1 cellular context compared by ENCODE assay signal in the genomic region with DNA sequence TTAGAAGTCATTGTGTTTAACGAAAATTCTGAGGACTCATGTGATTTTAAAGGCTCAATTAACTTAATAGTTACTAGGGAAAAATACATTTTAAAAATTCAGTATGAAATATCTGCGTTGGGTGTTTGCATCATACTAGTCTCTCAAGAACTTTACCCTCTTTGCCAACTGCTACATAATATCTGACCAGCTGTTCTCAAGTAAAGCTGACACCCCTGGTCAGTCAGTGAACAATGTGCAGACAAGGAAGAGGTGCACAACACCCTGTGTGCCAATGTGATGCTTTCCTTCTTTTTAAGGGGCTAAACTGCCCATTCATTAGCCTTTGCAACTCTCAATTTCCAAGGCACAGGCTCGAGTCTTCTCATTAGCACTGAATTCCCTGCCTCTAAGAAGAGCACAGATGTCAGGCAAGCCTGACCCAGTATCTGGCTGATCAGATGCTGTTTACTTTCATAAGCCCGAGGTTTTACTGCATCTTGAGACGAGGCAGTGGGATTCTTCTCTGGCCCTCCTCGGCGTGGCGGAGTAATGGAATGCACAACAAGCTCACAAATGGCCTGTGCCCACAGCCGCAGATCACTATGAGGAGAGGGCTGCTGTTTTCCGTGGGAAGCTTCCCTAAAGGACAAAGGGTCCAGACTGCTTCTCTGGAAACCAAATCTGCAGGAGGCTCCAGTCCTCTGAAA.
TF ChIP-seq lines count a peak whose summit lies in the region.

No MANE protein-coding gene starts in this region.

TF ChIP-seq in H1, 55 proteins besides CTCF, POLR2A, EP300 and RAD21:
- TF ChIP-seq GTF2F1 (IDR thresholded peaks at IDR 0.05; ENCODE audit: borderline replicate concordance, low read depth, low read length), result no peak
- TF ChIP-seq POU5F1 (IDR thresholded peaks at IDR 0.05; ENCODE audit: low read depth, low read length), result no peak
- TF ChIP-seq JUN (IDR thresholded peaks at IDR 0.05; ENCODE audit: low read depth, low read length), result no peak
- TF ChIP-seq KDM1A (IDR thresholded peaks at IDR 0.05; ENCODE audit: borderline replicate concordance, low read length), result no peak
- TF ChIP-seq JUND (IDR thresholded peaks at IDR 0.05; ENCODE audit: low read length), result no peak
- TF ChIP-seq BCL11A (IDR thresholded peaks at IDR 0.05; ENCODE audit: low read depth in 2 of 2, low read length in 2 of 2), result no peak
- TF ChIP-seq, protein P1, sequence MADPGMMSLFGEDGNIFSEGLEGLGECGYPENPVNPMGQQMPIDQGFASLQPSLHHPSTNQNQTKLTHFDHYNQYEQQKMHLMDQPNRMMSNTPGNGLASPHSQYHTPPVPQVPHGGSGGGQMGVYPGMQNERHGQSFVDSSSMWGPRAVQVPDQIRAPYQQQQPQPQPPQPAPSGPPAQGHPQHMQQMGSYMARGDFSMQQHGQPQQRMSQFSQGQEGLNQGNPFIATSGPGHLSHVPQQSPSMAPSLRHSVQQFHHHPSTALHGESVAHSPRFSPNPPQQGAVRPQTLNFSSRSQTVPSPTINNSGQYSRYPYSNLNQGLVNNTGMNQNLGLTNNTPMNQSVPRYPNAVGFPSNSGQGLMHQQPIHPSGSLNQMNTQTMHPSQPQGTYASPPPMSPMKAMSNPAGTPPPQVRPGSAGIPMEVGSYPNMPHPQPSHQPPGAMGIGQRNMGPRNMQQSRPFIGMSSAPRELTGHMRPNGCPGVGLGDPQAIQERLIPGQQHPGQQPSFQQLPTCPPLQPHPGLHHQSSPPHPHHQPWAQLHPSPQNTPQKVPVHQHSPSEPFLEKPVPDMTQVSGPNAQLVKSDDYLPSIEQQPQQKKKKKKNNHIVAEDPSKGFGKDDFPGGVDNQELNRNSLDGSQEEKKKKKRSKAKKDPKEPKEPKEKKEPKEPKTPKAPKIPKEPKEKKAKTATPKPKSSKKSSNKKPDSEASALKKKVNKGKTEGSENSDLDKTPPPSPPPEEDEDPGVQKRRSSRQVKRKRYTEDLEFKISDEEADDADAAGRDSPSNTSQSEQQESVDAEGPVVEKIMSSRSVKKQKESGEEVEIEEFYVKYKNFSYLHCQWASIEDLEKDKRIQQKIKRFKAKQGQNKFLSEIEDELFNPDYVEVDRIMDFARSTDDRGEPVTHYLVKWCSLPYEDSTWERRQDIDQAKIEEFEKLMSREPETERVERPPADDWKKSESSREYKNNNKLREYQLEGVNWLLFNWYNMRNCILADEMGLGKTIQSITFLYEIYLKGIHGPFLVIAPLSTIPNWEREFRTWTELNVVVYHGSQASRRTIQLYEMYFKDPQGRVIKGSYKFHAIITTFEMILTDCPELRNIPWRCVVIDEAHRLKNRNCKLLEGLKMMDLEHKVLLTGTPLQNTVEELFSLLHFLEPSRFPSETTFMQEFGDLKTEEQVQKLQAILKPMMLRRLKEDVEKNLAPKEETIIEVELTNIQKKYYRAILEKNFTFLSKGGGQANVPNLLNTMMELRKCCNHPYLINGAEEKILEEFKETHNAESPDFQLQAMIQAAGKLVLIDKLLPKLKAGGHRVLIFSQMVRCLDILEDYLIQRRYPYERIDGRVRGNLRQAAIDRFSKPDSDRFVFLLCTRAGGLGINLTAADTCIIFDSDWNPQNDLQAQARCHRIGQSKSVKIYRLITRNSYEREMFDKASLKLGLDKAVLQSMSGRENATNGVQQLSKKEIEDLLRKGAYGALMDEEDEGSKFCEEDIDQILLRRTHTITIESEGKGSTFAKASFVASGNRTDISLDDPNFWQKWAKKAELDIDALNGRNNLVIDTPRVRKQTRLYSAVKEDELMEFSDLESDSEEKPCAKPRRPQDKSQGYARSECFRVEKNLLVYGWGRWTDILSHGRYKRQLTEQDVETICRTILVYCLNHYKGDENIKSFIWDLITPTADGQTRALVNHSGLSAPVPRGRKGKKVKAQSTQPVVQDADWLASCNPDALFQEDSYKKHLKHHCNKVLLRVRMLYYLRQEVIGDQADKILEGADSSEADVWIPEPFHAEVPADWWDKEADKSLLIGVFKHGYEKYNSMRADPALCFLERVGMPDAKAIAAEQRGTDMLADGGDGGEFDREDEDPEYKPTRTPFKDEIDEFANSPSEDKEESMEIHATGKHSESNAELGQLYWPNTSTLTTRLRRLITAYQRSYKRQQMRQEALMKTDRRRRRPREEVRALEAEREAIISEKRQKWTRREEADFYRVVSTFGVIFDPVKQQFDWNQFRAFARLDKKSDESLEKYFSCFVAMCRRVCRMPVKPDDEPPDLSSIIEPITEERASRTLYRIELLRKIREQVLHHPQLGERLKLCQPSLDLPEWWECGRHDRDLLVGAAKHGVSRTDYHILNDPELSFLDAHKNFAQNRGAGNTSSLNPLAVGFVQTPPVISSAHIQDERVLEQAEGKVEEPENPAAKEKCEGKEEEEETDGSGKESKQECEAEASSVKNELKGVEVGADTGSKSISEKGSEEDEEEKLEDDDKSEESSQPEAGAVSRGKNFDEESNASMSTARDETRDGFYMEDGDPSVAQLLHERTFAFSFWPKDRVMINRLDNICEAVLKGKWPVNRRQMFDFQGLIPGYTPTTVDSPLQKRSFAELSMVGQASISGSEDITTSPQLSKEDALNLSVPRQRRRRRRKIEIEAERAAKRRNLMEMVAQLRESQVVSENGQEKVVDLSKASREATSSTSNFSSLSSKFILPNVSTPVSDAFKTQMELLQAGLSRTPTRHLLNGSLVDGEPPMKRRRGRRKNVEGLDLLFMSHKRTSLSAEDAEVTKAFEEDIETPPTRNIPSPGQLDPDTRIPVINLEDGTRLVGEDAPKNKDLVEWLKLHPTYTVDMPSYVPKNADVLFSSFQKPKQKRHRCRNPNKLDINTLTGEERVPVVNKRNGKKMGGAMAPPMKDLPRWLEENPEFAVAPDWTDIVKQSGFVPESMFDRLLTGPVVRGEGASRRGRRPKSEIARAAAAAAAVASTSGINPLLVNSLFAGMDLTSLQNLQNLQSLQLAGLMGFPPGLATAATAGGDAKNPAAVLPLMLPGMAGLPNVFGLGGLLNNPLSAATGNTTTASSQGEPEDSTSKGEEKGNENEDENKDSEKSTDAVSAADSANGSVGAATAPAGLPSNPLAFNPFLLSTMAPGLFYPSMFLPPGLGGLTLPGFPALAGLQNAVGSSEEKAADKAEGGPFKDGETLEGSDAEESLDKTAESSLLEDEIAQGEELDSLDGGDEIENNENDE (IDR thresholded peaks at IDR 0.05; ENCODE audit: insufficient replicate concordance, low read length), result no peak
- no peak for TF ChIP-seq CHD2 (IDR thresholded peaks at IDR 0.05; ENCODE audit: low read length)
- TF ChIP-seq CREB1 (IDR thresholded peaks at IDR 0.05), result no peak
- no peak for TF ChIP-seq CEBPB (IDR thresholded peaks at IDR 0.05; ENCODE audit: low read depth, low read length)
- no peak for TF ChIP-seq PHF8 (conservative IDR thresholded peaks at IDR 0.05; ENCODE audit: low read depth, low read length)
- no peak for TF ChIP-seq SIRT6 (IDR thresholded peaks at IDR 0.05; ENCODE audit: low read length)
- TF ChIP-seq, protein P2, sequence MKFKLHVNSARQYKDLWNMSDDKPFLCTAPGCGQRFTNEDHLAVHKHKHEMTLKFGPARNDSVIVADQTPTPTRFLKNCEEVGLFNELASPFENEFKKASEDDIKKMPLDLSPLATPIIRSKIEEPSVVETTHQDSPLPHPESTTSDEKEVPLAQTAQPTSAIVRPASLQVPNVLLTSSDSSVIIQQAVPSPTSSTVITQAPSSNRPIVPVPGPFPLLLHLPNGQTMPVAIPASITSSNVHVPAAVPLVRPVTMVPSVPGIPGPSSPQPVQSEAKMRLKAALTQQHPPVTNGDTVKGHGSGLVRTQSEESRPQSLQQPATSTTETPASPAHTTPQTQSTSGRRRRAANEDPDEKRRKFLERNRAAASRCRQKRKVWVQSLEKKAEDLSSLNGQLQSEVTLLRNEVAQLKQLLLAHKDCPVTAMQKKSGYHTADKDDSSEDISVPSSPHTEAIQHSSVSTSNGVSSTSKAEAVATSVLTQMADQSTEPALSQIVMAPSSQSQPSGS (IDR thresholded peaks at IDR 0.05; ENCODE audit: low read length), result no peak
- TF ChIP-seq ASH2L (IDR thresholded peaks at IDR 0.05; ENCODE audit: low read length), result no peak
